ENCODE assay signal across 9 cellular contexts in the genomic region with DNA sequence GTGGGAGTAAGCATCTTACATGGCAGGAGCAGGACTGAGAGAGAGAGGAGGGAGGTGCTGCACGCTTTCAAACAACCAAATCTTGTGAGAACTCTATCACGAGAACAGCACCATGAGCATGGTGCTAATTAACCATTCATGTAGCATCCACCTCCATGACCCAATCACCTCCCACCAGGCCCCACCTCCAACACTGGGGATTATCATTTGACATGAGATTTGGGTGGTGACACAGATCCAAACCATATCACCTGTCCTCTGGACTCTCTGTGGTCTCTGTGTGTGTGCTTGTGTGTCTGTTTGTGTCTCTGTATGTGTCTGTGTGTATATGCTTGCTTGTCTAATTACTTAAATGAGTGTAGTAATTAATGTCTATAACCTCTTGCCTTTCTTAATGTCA. TPM values are rescaled to one million over a fixed set of nuclear protein-coding genes. Genes with fewer than 3 reads are reported as not detected.
DNase-seq lines count a peak whose midpoint lies in the region; ATAC-seq, FAIRE-seq and TF ChIP-seq lines count a peak whose summit lies in the region.
"Had no signal": no experiment of that assay in that cellular context is flagged by ENCODE, and none has a peak within 500 bp of the region (broad histone marks: within the 10 kb centered on the region; RNA-seq: fewer than 3 reads in every experiment).

No MANE protein-coding gene starts in this region.

- H3K4me1 Mint-ChIP-seq in endodermal cell, result no peaks in the 10 kb centered on the region

- H3K27ac ChIP-seq in endodermal cell (ENCODE audit: low read depth, low read length) (no peak overlapping the region), pancreas (no peak overlapping the region)
- H3K27ac ChIP-seq: RWPE1 had no signal

- H3K4me3 ChIP-seq in endodermal cell (ENCODE audit: low read length), result no peak overlapping the region
- H3K4me3 ChIP-seq in pancreas, result no peak overlapping the region

- no peak for FAIRE-seq in pancreas (lab: Jason Lieb, UNC)

- H3K27me3 Mint-ChIP-seq in endodermal cell (ENCODE audit: insufficient read depth), result peaks cover 3% of the 10 kb centered on the region

- DNase-seq in endodermal cell, result peak; percentile 14
- no peak for DNase-seq in pancreas
- DNase-seq in NCI-H2227 (lab: John Stamatoyannopoulos, UW; ENCODE audit: unreplicated experiment), result no peak
- no peak for DNase-seq in LoVo (ENCODE audit: low spot score)
- DNase-seq in NCI-H748 treated with DMSO at 0.1 percent for 48 hours (lab: John Stamatoyannopoulos, UW), result no peak

- TF ChIP-seq CTCF in endodermal cell (conservative IDR thresholded peaks at IDR 0.05) (no peak), pancreas (IDR thresholded peaks at IDR 0.05) (no peak)

- ATAC-seq in GM19023 (IDR thresholded peaks at IDR 0.05; ENCODE audit: unreplicated experiment) (peak; percentile 45), GM21717 (IDR thresholded peaks at IDR 0.05; ENCODE audit: unreplicated experiment) (peak; percentile 33), HG03460 (IDR thresholded peaks at IDR 0.05; ENCODE audit: unreplicated experiment) (peak; percentile 45), pancreas (no peak)

- H3K9me3 Mint-ChIP-seq in endodermal cell, result no peaks in the 10 kb centered on the region

- H3K9me3 ChIP-seq in endodermal cell (ENCODE audit: control insufficient read depth, low read length), result no peaks in the 10 kb centered on the region
- H3K9me3 ChIP-seq in pancreas, result no peaks in the 10 kb centered on the region

- intact Hi-C loops in pancreas (cut with DNase I), result no loop called here

- no peak overlapping the region for H3K9ac ChIP-seq in endodermal cell (ENCODE audit: extremely low read depth, low read length, poor library complexity, severe bottlenecking)

- WGBS in endodermal cell (ENCODE audit: insufficient coverage in 1 of 2, insufficient read length in 1 of 2), 2 experiments, result 93% methylated on average over 2 of the region's 2 CpGs; no CpG with 5 or more reads in 1 of the 2 experiments
- WGBS in pancreas, 2 donors, result 92 to 98% methylated on average over 2 of the region's 2 CpGs

- H3K4me1 ChIP-seq in endodermal cell (ENCODE audit: control insufficient read depth, insufficient read depth, low read length), result no peaks in the 10 kb centered on the region
- no peaks in the 10 kb centered on the region for H3K4me1 ChIP-seq in pancreas

- H3K27ac Mint-ChIP-seq in endodermal cell, result no peak overlapping the region

- H3K4me3 Mint-ChIP-seq in endodermal cell, result no peak overlapping the region

- no peaks in the 10 kb centered on the region for H3K36me3 Mint-ChIP-seq in endodermal cell (ENCODE audit: low read depth)

- no peaks in the 10 kb centered on the region for H3K36me3 ChIP-seq in endodermal cell (ENCODE audit: control insufficient read depth, insufficient read depth, low read length)
- no peaks in the 10 kb centered on the region for H3K36me3 ChIP-seq in pancreas

- H3K27me3 ChIP-seq in endodermal cell (ENCODE audit: control insufficient read depth, insufficient read depth, low read length, poor library complexity, severe bottlenecking), result no peaks in the 10 kb centered on the region
- no peaks in the 10 kb centered on the region for H3K27me3 ChIP-seq in pancreas

RNA-seq across cellular contexts. Expression of a gene that starts 31.1 kb away (rescaled TPM):
- 100 to 1,000 TPM; 153 to 187 TPM for total RNA-seq in endodermal cell
- polyA plus RNA-seq in endodermal cell (2013, experiment 1 of 2), result 189 TPM
- polyA plus RNA-seq in endodermal cell (2013, experiment 2 of 2), result 214 TPM
- total RNA-seq in pancreas, result 100 to 1,000 TPM; 117 to 191 (median 139) TPM
- polyA plus RNA-seq in pancreas, result 100 to 1,000 TPM; 251 to 355 TPM

RNA-seq across cellular contexts. Expression of a gene that starts 31.4 kb away (rescaled TPM):
- total RNA-seq in endodermal cell (10 to 100 TPM; 27.6 to 28.8 TPM), pancreas (10 to 100 TPM; 24.9 to 30.6 (median 28.0) TPM)
- polyA plus RNA-seq in endodermal cell (2013, experiment 1 of 2), result 24.1 TPM
- 21.5 TPM for polyA plus RNA-seq in endodermal cell (2013, experiment 2 of 2)
- 10 to 100 TPM; 17.9 to 35.6 TPM for polyA plus RNA-seq in pancreas

Comparison
In these comparisons a context has a peak if more than half of its experiments do, and no peak if none do; other contexts are left out.
1. ATAC-seq: peak in GM19023 (single experiment), GM21717 (single experiment) and HG03460 (single experiment); none in pancreas (0 of 4).